ENCODE assay signal across 8 cellular contexts in genomic region chr3:45677045-45677436, GRCh38. TPM values are rescaled to one million over a fixed set of nuclear protein-coding genes. Genes with fewer than 3 reads are reported as not detected.
DNase-seq lines count a peak whose midpoint lies in the region; ATAC-seq, FAIRE-seq and TF ChIP-seq lines count a peak whose summit lies in the region.

No MANE protein-coding gene starts in this region.

- DNase-seq in CD8-positive, alpha-beta memory T cell = peak; percentile 44 to 80 (median 61)
- DNase-seq in T-cell (peak; percentile 51 to 83 (median 71)), K562 (ENCODE audit: extremely low read depth in 1 of 4, low spot score in 3 of 4) (no peak), left lobe of liver (ENCODE audit: low spot score) (peak; percentile 69), suprapubic skin (ENCODE audit: low spot score in 2 of 2) (peak in 1 of 2 donors; percentile 82), neural progenitor cell (ENCODE audit: low spot score) (no peak)

- H2AFZ ChIP-seq in K562 (ENCODE audit: low read depth, low read length) (no peak overlapping the region), neural progenitor cell (replicated peaks) (no peak overlapping the region)

- ATAC-seq in T-cell (replicated peaks in 1 of 4) (peak; percentile 97 to 100 (median 100)), K562 (peak; percentile 27; the same call in 2 of the 3 replicates), left lobe of liver (peak; percentile 82), GM18873 (IDR thresholded peaks at IDR 0.05; ENCODE audit: low FRiP score, unreplicated experiment) (no peak), HG02763 (IDR thresholded peaks at IDR 0.05; ENCODE audit: unreplicated experiment) (no peak)

- H3K79me2 ChIP-seq in K562 (ENCODE audit: control insufficient read depth, insufficient read depth, low read length) = no peaks in the 10 kb centered on the region
- no peaks in the 10 kb centered on the region for H3K79me2 ChIP-seq in neural progenitor cell (ENCODE audit: low read depth)

- in situ Hi-C loops in K562 (cut with MboI) = no loop called here

- H3K27ac ChIP-seq in CD8-positive, alpha-beta memory T cell (ENCODE audit: low read depth, low read length) = no peak overlapping the region
- no peak overlapping the region for H3K27ac ChIP-seq in K562 (ENCODE audit: extremely low read depth, low read depth, low read length)
- H3K27ac ChIP-seq in suprapubic skin = peak overlapping the region; percentile 83
- no peak overlapping the region for H3K27ac ChIP-seq in neural progenitor cell

- peak overlapping the region; percentile 36 to 86 (median 74) for H3K4me3 Mint-ChIP-seq in CD8-positive, alpha-beta memory T cell
- H3K4me3 Mint-ChIP-seq in T-cell (peak overlapping the region; percentile 58 to 76 (median 69)), neural progenitor cell (no peak overlapping the region)

- BruUV-seq in K562 (replicated peaks; lab: Mats Ljungman, UMichigan) = no TSS peak

- H3K36me3 ChIP-seq in CD8-positive, alpha-beta memory T cell (ENCODE audit: insufficient read depth, low read length) = peaks cover 4% of the 10 kb centered on the region
- H3K36me3 ChIP-seq in K562 (ENCODE audit: control insufficient read depth, insufficient read depth, low read length) (peaks cover 61% of the 10 kb centered on the region; the same call in 1 of the 3 replicates), suprapubic skin (peaks cover 32% of the 10 kb centered on the region), neural progenitor cell (no peaks in the 10 kb centered on the region)

- no peaks in the 10 kb centered on the region for H3F3A ChIP-seq in neural progenitor cell (ENCODE audit: low read depth)

- no peak for TF ChIP-seq CTCF in K562 (IDR thresholded peaks at IDR 0.05 in 2 of 3, conservative IDR thresholded peaks at IDR 0.05 in 1 of 3; ENCODE audit: insufficient read depth in 2 of 3, low read depth in 1 of 3, low read length in 3 of 3)
- no peak for TF ChIP-seq CTCF in suprapubic skin (IDR thresholded peaks at IDR 0.05)
- no peak for TF ChIP-seq CTCF in neural progenitor cell (IDR thresholded peaks at IDR 0.05)

- intact Hi-C loops in K562 (cut with micrococcal nuclease) = no loop called here

- POLR2A ChIA-PET in CD8-positive, alpha-beta memory T cell (lab: Charles Lee) = interaction anchor here (1.0 to 1.2 kb wide), 2 partner anchors 13 to 19 kb away, joined by 3 to 5 read pairs; partner anchors contain the start of gene SACM1L
- POLR2A ChIA-PET in T-cell (lab: Charles Lee) = interaction anchor here (0.6 to 1.3 kb wide), 2 partner anchors 9 to 12 kb away, joined by 3 to 8 read pairs; partner anchors contain the start of gene SACM1L (in 1 of the 2)
- POLR2A ChIA-PET in K562 (lab: Yijun Ruan, JAX) = interaction anchor here (0.6 to 2.4 kb wide), 2 partner anchors 10 to 455 kb away, joined by 3 to 12 read pairs; no protein-coding TSS in a partner anchor

- CTCF ChIA-PET in CD8-positive, alpha-beta memory T cell (lab: Charles Lee) = interaction anchor here (0.9 to 3.4 kb wide), 8 partner anchors 9 to 166 kb away, joined by 3 to 24 read pairs (median 3); partner anchors contain the start of gene LIMD1
- CTCF ChIA-PET in T-cell (lab: Charles Lee) (interaction anchor here (0.7 to 2.3 kb wide), 6 partner anchors 10 to 28 kb away, joined by 3 to 11 read pairs (median 5); no protein-coding TSS in a partner anchor), K562 (lab: Yijun Ruan, JAX; ENCODE audit: low intra/inter-chr PET ratio) (no interaction called here)

- H3K4me2 ChIP-seq in K562 (ENCODE audit: insufficient read depth, low read length) (no peak overlapping the region), neural progenitor cell (no peak overlapping the region)

- no peaks in the 10 kb centered on the region for H3K9me3 ChIP-seq in CD8-positive, alpha-beta memory T cell (ENCODE audit: low read length)
- no peaks in the 10 kb centered on the region for H3K9me3 ChIP-seq in K562 (replicated peaks; ENCODE audit: control insufficient read depth, insufficient read depth, low read depth, low read length)
- H3K9me3 ChIP-seq in suprapubic skin = no peaks in the 10 kb centered on the region
- no peaks in the 10 kb centered on the region for H3K9me3 ChIP-seq in neural progenitor cell (ENCODE audit: low read depth)

- 0 out of 4 replicates have a peak overlapping the region, but pooled peaks of 1 of the 2 experiments have one; percentile 26 for H3K9ac ChIP-seq in K562 (ENCODE audit: insufficient read depth in 1 of 2, low read depth in 2 of 2, low read length in 2 of 2)
- no peak overlapping the region for H3K9ac ChIP-seq in neural progenitor cell

- TF ChIP-seq RAD21 in K562 (CRISPR knock-in tag; conservative IDR thresholded peaks at IDR 0.05 in 1 of 2, IDR thresholded peaks at IDR 0.05 in 1 of 2) = no peak

- H3K4me3 ChIP-seq in CD8-positive, alpha-beta memory T cell (ENCODE audit: low read length) = peak overlapping the region; percentile 43
- H3K4me3 ChIP-seq in K562 = no peak overlapping the region
- H3K4me3 ChIP-seq in suprapubic skin = no peak overlapping the region
- no peak overlapping the region for H3K4me3 ChIP-seq in neural progenitor cell

- no peaks in the 10 kb centered on the region for H3K27me3 ChIP-seq in CD8-positive, alpha-beta memory T cell (ENCODE audit: insufficient read depth, low read length, poor library complexity, severe bottlenecking)
- H3K27me3 ChIP-seq in K562 (ENCODE audit: control insufficient read depth in 2 of 2, insufficient read depth in 2 of 2, low read length in 2 of 2) = no peaks in the 10 kb centered on the region
- H3K27me3 ChIP-seq in suprapubic skin = no peaks in the 10 kb centered on the region
- H3K27me3 ChIP-seq in neural progenitor cell = no peaks in the 10 kb centered on the region

- FAIRE-seq in K562 (lab: Jason Lieb, UNC) = no peak

- peaks cover 21% of the 10 kb centered on the region for H3K4me1 ChIP-seq in CD8-positive, alpha-beta memory T cell (ENCODE audit: insufficient read depth, low read length)
- H3K4me1 ChIP-seq in K562 (replicated peaks in 1 of 2; ENCODE audit: control insufficient read depth in 2 of 2, insufficient read depth in 2 of 2, low read length in 2 of 2) (no peaks in the 10 kb centered on the region), suprapubic skin (peaks cover 26% of the 10 kb centered on the region), neural progenitor cell (no peaks in the 10 kb centered on the region)

- peaks cover 0 to 58% (median 9%) of the 10 kb centered on the region in 3 donors for H3K36me3 Mint-ChIP-seq in CD8-positive, alpha-beta memory T cell
- peaks cover 31% of the 10 kb centered on the region for H3K36me3 Mint-ChIP-seq in T-cell
- peaks cover 29% of the 10 kb centered on the region for H3K36me3 Mint-ChIP-seq in neural progenitor cell

- H3K27ac Mint-ChIP-seq in CD8-positive, alpha-beta memory T cell = peak overlapping the region; percentile 93 to 98 (median 96)
- peak overlapping the region; percentile 96 to 98 for H3K27ac Mint-ChIP-seq in T-cell
- H3K27ac Mint-ChIP-seq in neural progenitor cell = no peak overlapping the region

- H3K4me1 Mint-ChIP-seq in CD8-positive, alpha-beta memory T cell = peaks cover 16 to 25% (median 23%) of the 10 kb centered on the region in 3 donors
- peaks cover 16 to 31% (median 21%) of the 10 kb centered on the region in 3 donors for H3K4me1 Mint-ChIP-seq in T-cell
- H3K4me1 Mint-ChIP-seq in neural progenitor cell = peaks cover 4% of the 10 kb centered on the region

- no peaks in the 10 kb centered on the region for H3K9me3 Mint-ChIP-seq in CD8-positive, alpha-beta memory T cell
- no peaks in the 10 kb centered on the region for H3K9me3 Mint-ChIP-seq in T-cell
- no peaks in the 10 kb centered on the region for H3K9me3 Mint-ChIP-seq in neural progenitor cell

- no peak for TF ChIP-seq EP300 in K562 (IDR thresholded peaks at IDR 0.05; ENCODE audit: low read length)
- TF ChIP-seq EP300 in suprapubic skin (IDR thresholded peaks at IDR 0.05) = no peak

- H4K20me1 ChIP-seq in K562 (replicated peaks; ENCODE audit: control insufficient read depth, insufficient read depth, low read length) (no peaks in the 10 kb centered on the region), neural progenitor cell (ENCODE audit: low read depth) (no peaks in the 10 kb centered on the region)

- TF ChIP-seq POLR2A in K562 (conservative IDR thresholded peaks at IDR 0.05) (no peak), suprapubic skin (IDR thresholded peaks at IDR 0.05) (no peak)

- H3K27me3 Mint-ChIP-seq in CD8-positive, alpha-beta memory T cell = peaks cover 0 to 1% of the 10 kb centered on the region in 2 donors
- H3K27me3 Mint-ChIP-seq in T-cell (no peaks in the 10 kb centered on the region), neural progenitor cell (ENCODE audit: insufficient read depth, low read depth) (peaks cover 2% of the 10 kb centered on the region)

- WGBS in K562 (ENCODE audit: insufficient coverage, low coverage, missing lambda C conversion rate) = 82% methylated on average over 5 of the region's 5 CpGs
- 21% methylated on average over 2 of the region's 5 CpGs for whole genome bisulfite sequencing in suprapubic skin

- no peaks in the 10 kb centered on the region for H3K9me1 ChIP-seq in K562 (ENCODE audit: control insufficient read depth, insufficient read depth, low read length)

TF ChIP-seq in K562, 482 proteins besides CTCF, POLR2A, EP300 and RAD21 (continues in another document):
- 0 out of 2 replicates have a peak, but pooled peaks have one; percentile 30 for TF ChIP-seq MYC (IDR thresholded peaks at IDR 0.05; ENCODE audit: low read depth, low read length)
- no peak for TF ChIP-seq MYC (CRISPR knock-in tag; IDR thresholded peaks at IDR 0.05; ENCODE audit: borderline replicate concordance, low read depth)

RNA-seq across cellular contexts. Expression of gene SACM1L, which starts 12.2 kb away (rescaled TPM):
- total RNA-seq in CD8-positive, alpha-beta memory T cell = 10 to 100 TPM; 78.7 to 79.1 TPM
- 41.0 TPM for polyA plus RNA-seq in CD8-positive, alpha-beta memory T cell
- 10 to 100 TPM; 62.8 to 81.5 (median 69.1) TPM for total RNA-seq in T-cell
- 66.1 and 180 TPM in 2 replicates for total RNA-seq in K562 (2011; cell fraction: chromatin; rRNA removed; ENCODE audit: low replicate concordance)
- 30.4 and 44.0 TPM in 2 replicates for total RNA-seq in K562 (2011; cell fraction: nucleolus; rRNA removed)
- total RNA-seq in K562 (2011; cell fraction: nucleoplasm; rRNA removed) = 88.9 and 111 TPM in 2 replicates
- total RNA-seq in K562 (2014; rRNA removed) = 25.7 and 29.6 TPM in 2 replicates
- 37.4 and 41.8 TPM in 2 replicates for total RNA-seq in K562 (2014; rRNA removed; fragmentation: Illumina TruSeq; extraction: Trizol)
- total RNA-seq in K562 (2015; rRNA removed; fragmentation: Illumina TruSeq; extraction: Trizol) = 32.8 and 39.3 TPM in 2 replicates
- total RNA-seq in K562 (2021) = 51.2 and 52.7 TPM in 2 replicates
- polyA plus RNA-seq in K562 (2011; rRNA removed) = 56.6 and 67.2 TPM in 2 replicates
- 7.9 and 21.0 TPM in 2 replicates for polyA plus RNA-seq in K562 (2011; cell fraction: cytosol; rRNA removed)
- 48.2 and 64.0 TPM in 2 replicates for polyA plus RNA-seq in K562 (2011; cell fraction: nucleus; rRNA removed)
- 38.5 and 66.8 TPM in 2 replicates for polyA plus RNA-seq in K562 (2012)
- polyA plus RNA-seq in K562 (2014; fragmentation: Illumina TruSeq; extraction: Trizol) = 45.3 and 50.4 TPM in 2 replicates
- polyA plus RNA-seq in K562 (2014; fragmentation: Nextera tagmentation; extraction: Ambion mirVana) = 10 to 100 TPM; 33.0 to 50.4 TPM
- 40.3 and 43.5 TPM in 2 replicates for polyA plus RNA-seq in K562 (2014; rRNA removed)
- polyA minus RNA-seq in K562 (2011; rRNA and poly(A)+ RNA removed) = 66.2 and 77.8 TPM in 2 replicates
- polyA minus RNA-seq in K562 (2011; cell fraction: cytosol; rRNA and poly(A)+ RNA removed) = 36.9 and 46.6 TPM in 2 replicates
- 47.9 and 88.0 TPM in 2 replicates for polyA minus RNA-seq in K562 (2011; cell fraction: nucleus; rRNA and poly(A)+ RNA removed)
- 19.7 TPM for total RNA-seq in left lobe of liver
- 10 to 100 TPM; 22.8 to 48.9 (median 31.2) TPM for total RNA-seq in suprapubic skin
- 46.7 and 61.8 TPM in 2 replicates for total RNA-seq in neural progenitor cell (ENCODE audit: low replicate concordance)

Comparison
In these comparisons a context has a peak if more than half of its experiments do, and no peak if none do; other contexts are left out.
1. DNase-seq: peak in CD8-positive, alpha-beta memory T cell (5 of 5), T-cell (34 of 34) and left lobe of liver (single experiment); none in K562 (0 of 4) and neural progenitor cell (single experiment).
2. ATAC-seq: peak in T-cell (4 of 4), K562 (single experiment) and left lobe of liver (single experiment); none in GM18873 (single experiment) and HG02763 (single experiment).